ENCODE assay signal across 8 cellular contexts in the genomic region with DNA sequence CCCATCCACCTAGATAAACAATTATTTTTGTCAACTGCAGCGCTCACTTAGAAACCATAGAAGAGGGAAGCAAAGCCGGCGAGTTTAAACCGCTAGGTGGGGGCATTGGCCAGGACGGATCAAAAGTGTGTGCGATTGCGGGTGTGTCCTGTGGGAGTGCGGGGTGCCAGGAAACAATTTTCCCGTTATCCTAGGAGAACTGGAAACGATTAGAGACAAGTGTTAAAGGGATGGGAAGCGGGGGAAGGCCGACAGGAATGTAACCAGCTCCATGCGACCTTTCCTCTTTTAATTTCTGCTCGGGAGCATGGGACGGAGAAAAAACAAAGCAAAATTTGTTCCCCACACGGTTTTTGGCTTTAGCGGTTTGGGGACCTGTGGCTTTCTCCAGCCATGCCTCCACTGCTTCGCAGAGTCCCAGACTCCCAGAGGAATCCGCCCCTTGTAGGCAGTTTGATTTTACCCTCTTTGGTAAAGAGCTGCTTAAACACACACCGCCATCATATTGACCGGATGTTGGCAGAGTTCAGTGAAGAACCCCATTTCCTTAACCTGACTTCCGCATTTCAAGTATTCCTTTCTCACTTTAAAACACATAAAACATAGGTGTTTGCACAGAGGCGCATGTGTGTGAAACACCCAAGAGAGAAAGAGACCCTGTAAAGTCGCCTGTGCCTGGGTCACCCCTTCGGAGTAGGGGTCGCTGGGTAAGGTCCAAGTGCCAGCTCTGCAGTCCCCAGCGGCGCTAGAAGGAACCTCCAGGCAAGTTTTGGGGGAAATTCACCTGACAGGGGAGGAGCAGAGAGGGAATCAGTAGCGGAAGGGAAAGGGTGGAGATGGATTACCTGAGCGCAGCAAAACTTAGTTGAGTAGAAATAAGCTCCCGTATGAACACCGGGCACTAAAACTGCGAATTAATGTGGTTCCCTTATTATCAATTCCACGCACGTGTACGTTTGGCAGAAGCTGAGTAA. TPM values are rescaled to one million over a fixed set of nuclear protein-coding genes. Genes with fewer than 3 reads are reported as not detected.
DNase-seq lines count a peak whose midpoint lies in the region; ATAC-seq and TF ChIP-seq lines count a peak whose summit lies in the region.

No MANE protein-coding gene starts in this region.

- peaks cover 29% of the 10 kb centered on the region for H3K4me1 Mint-ChIP-seq in CD14-positive monocyte
- peaks cover 25% of the 10 kb centered on the region for H3K4me1 Mint-ChIP-seq in stimulated activated naive CD8-positive, alpha-beta T cell treated with anti-CD3 and anti-CD28 coated beads, Interleukin-15, Interleukin-2, amounts not matched to agents 100 ng/mL and 50 ng/mL, for 24 hours (ENCODE audit: low read depth)

- intact Hi-C loops in CD14-positive monocyte (cut with micrococcal nuclease): no loop called here

- H3K36me3 ChIP-seq in Peyer's patch: no peaks in the 10 kb centered on the region

- H3K27me3 Mint-ChIP-seq in CD14-positive monocyte (ENCODE audit: low read depth in 3 of 3): peaks cover 64 to 67% (median 66%) of the 10 kb centered on the region in 3 donors
- peaks cover 60% of the 10 kb centered on the region for H3K27me3 Mint-ChIP-seq in stimulated activated naive CD8-positive, alpha-beta T cell treated with anti-CD3 and anti-CD28 coated beads, Interleukin-15, Interleukin-2, amounts not matched to agents 100 ng/mL and 50 ng/mL, for 24 hours

- H3K27me3 ChIP-seq in Peyer's patch: peaks cover 0 to 16% of the 10 kb centered on the region in 2 donors

- peak overlapping the region in 1 of 4 donors; percentile 46 for H3K27ac ChIP-seq in Peyer's patch

- DNase-seq in CD14-positive monocyte (ENCODE audit: low spot score) (no peak), Peyer's patch (peak in 1 of 3 donors; percentile 61), choroid plexus epithelial cell (ENCODE audit: low read depth) (peak; percentile 83), kidney tubule cell (ENCODE audit: low spot score) (peak; percentile 75), AML-193 (lab: John Stamatoyannopoulos, UW) (no peak)

- H3K9me3 ChIP-seq in Peyer's patch: no peaks in the 10 kb centered on the region

- TF ChIP-seq POLR2A in Peyer's patch (IDR thresholded peaks at IDR 0.05): no peak

- peaks cover 0 to 24% (median 0%) of the 10 kb centered on the region in 4 donors for H3K4me1 ChIP-seq in Peyer's patch

- TF ChIP-seq CTCF in CD14-positive monocyte (IDR thresholded peaks at IDR 0.05) (peak; percentile 29), Peyer's patch (IDR thresholded peaks at IDR 0.05) (peak in 4 of 6 experiments; percentile 10 to 31 (median 30)), choroid plexus epithelial cell (conservative IDR thresholded peaks at IDR 0.05; ENCODE audit: low read depth, low read length) (peak; percentile 89)

- H3K36me3 Mint-ChIP-seq in CD14-positive monocyte: peaks cover 0 to 12% of the 10 kb centered on the region in 2 donors
- peaks cover 4% of the 10 kb centered on the region for H3K36me3 Mint-ChIP-seq in stimulated activated naive CD8-positive, alpha-beta T cell treated with anti-CD3 and anti-CD28 coated beads, Interleukin-15, Interleukin-2, amounts not matched to agents 100 ng/mL and 50 ng/mL, for 24 hours (ENCODE audit: low read depth)

- H3K9me3 Mint-ChIP-seq in CD14-positive monocyte: peaks cover 8 to 42% (median 21%) of the 10 kb centered on the region in 7 donors
- peaks cover 4% of the 10 kb centered on the region for H3K9me3 Mint-ChIP-seq in stimulated activated naive CD8-positive, alpha-beta T cell treated with anti-CD3 and anti-CD28 coated beads, Interleukin-15, Interleukin-2, amounts not matched to agents 100 ng/mL and 50 ng/mL, for 24 hours

- H3K4me3 ChIP-seq in Peyer's patch (peak overlapping the region; percentile 28 to 54 (median 39)), choroid plexus epithelial cell (ENCODE audit: low read depth, low read length) (peak overlapping the region; percentile 76)

- H3K4me3 Mint-ChIP-seq in CD14-positive monocyte: peak overlapping the region; percentile 80 to 96
- peak overlapping the region; percentile 86 for H3K4me3 Mint-ChIP-seq in stimulated activated naive CD8-positive, alpha-beta T cell treated with anti-CD3 and anti-CD28 coated beads, Interleukin-15, Interleukin-2, amounts not matched to agents 100 ng/mL and 50 ng/mL, for 24 hours

- H3K27ac Mint-ChIP-seq in CD14-positive monocyte: no peak overlapping the region
- H3K27ac Mint-ChIP-seq in stimulated activated naive CD8-positive, alpha-beta T cell treated with anti-CD3 and anti-CD28 coated beads, Interleukin-15, Interleukin-2, amounts not matched to agents 100 ng/mL and 50 ng/mL, for 24 hours: peak overlapping the region; percentile 78

- ATAC-seq in GM18868 (IDR thresholded peaks at IDR 0.05; ENCODE audit: unreplicated experiment) (peak; percentile 83), HG03025 (IDR thresholded peaks at IDR 0.05; ENCODE audit: low FRiP score, unreplicated experiment) (peak; percentile 78)

RNA-seq across cellular contexts. Expression of gene HTR1B, which starts 3.1 kb away (rescaled TPM):
- not detected for polyA plus RNA-seq in CD14-positive monocyte
- under 1 TPM in 1 of 4 donors, not detected in 3; 0.54 TPM for total RNA-seq in Peyer's patch

Comparison
In these comparisons a context has a peak if more than half of its experiments do, and no peak if none do; other contexts are left out.
1. DNase-seq: peak in choroid plexus epithelial cell (single experiment) and kidney tubule cell (single experiment); none in CD14-positive monocyte (single experiment) and AML-193 (0 of 2).
2. CTCF ChIP-seq: peak in every context shown above with its lines; median percentile 89 in choroid plexus epithelial cell; 30 in Peyer's patch; 29 in CD14-positive monocyte.